8 cellular contexts compared by ENCODE assay signal in the genomic region with DNA sequence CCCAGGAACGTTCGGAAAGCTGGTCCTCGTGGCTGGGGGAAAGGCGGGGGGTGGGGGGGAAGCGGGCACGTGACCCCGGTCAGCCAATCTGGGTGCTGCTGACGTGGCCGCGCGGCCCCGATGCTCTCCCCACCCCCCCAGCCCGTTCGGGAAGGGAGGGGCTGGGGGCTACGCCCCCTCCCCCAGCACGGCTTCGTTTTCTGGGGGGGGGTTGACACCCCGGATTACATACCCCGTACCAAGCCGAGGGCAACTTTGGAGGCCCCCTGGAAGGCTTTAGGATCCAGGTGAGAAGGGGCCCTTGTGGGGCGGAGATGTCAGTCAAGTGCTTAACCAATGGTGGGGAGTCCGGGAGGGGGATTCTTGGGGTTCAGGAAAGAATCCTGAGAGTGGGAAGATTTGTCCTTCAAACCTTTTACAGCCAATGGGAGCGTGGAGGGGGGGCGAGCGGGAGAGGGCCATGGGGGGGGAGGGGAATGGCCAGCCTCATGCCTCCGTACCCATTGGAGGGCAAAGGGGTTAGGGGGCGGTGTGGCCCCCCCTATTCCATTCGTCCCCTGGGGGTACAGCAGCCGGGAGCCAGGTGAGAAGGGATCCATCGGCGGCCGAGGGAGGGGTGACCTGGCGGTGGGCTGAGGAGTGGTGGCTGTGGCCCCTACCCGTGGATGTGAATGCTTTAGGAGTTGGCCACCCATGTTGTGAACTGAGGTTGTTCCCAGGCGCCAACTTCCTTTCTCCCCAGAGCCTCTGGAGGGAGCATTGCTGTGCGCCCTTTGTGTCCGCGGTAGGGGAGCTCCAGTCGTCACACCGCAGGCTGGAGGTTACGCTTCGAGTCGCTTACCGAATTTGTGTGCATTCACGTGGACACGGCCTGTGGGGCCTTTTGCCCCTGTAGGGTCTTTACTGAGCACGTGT. TPM values are rescaled to one million over a fixed set of nuclear protein-coding genes. Genes with fewer than 3 reads are reported as not detected.
DNase-seq lines count a peak whose midpoint lies in the region; TF ChIP-seq lines count a peak whose summit lies in the region.

No MANE protein-coding gene starts in this region.

- 0 out of 2 replicates have a peak, but pooled peaks have one; percentile 14 for TF ChIP-seq CTCF in AG04450 (IDR thresholded peaks at IDR 0.05; ENCODE audit: low read depth, low read length)
- TF ChIP-seq CTCF in neutrophil (IDR thresholded peaks at IDR 0.05): no peak
- TF ChIP-seq CTCF in tibial nerve (IDR thresholded peaks at IDR 0.05): no peak

- WGBS in tibial nerve, 2 donors: 0% methylated on average over 35 to 46 of the region's 47 CpGs

- POLR2A ChIA-PET in AG04450 (lab: Yijun Ruan, JAX): interaction anchor here (0.6 to 8.3 kb wide), 7 partner anchors 13 to 773 kb away, joined by 3 to 199 read pairs (median 4); a partner anchor contains a TSS

- no peaks in the 10 kb centered on the region for H3K27me3 Mint-ChIP-seq in activated naive CD4-positive, alpha-beta T cell treated with anti-CD3 and anti-CD28 coated beads, Interleukin-2, amount 50 U/mL, for 24 hours

- CTCF ChIA-PET in AG04450 (lab: Charles Lee): interaction anchor here (0.6 to 4.2 kb wide), 9 partner anchors 15 to 131 kb away, joined by 3 to 56 read pairs (median 11); a partner anchor contains a TSS

- H3K36me3 ChIP-seq in neutrophil: peaks cover 6% of the 10 kb centered on the region
- peaks cover 0 to 9% (median 0%) of the 10 kb centered on the region in 3 donors for H3K36me3 ChIP-seq in tibial nerve

- peak; percentile 59 for DNase-seq in AG04450 (ENCODE audit: low read depth, low spot score)
- peak; percentile 89 for DNase-seq in KG1 (lab: John Stamatoyannopoulos, UW)
- DNase-seq in SK-MEL-5 (ENCODE audit: low read depth, low spot score): peak; percentile 56
- peak; percentile 81 for DNase-seq in globus pallidus (ENCODE audit: low spot score)
- peak; percentile 55 to 77 for DNase-seq in tibial nerve (ENCODE audit: low spot score in 2 of 2)

- no peaks in the 10 kb centered on the region for H3K27me3 ChIP-seq in AG04450 (ENCODE audit: control insufficient read depth, insufficient read depth, low read length)
- H3K27me3 ChIP-seq in neutrophil: no peaks in the 10 kb centered on the region
- H3K27me3 ChIP-seq in tibial nerve: no peaks in the 10 kb centered on the region

- H3K9me3 Mint-ChIP-seq in activated naive CD4-positive, alpha-beta T cell treated with anti-CD3 and anti-CD28 coated beads, Interleukin-2, amount 50 U/mL, for 24 hours: no peaks in the 10 kb centered on the region

- peaks cover 30 to 41% of the 10 kb centered on the region in 2 experiments for H3K4me1 ChIP-seq in neutrophil (ENCODE audit: control insufficient read depth in 1 of 2, insufficient read depth in 1 of 2, low read depth in 1 of 2, low read length in 1 of 2)
- peaks cover 0 to 28% (median 20%) of the 10 kb centered on the region in 4 donors for H3K4me1 ChIP-seq in tibial nerve

- peak; percentile 6 to 48 for TF ChIP-seq EP300 in tibial nerve (IDR thresholded peaks at IDR 0.05)

- TF ChIP-seq POLR2A in GM18526 (IDR thresholded peaks at IDR 0.05; ENCODE audit: extremely low read depth, insufficient read length): peak; percentile 62
- TF ChIP-seq POLR2A in tibial nerve (IDR thresholded peaks at IDR 0.05): peak; percentile 33 to 49

- H3K9me3 ChIP-seq in AG04450 (ENCODE audit: control insufficient read depth, insufficient read depth, low read length) (peaks cover 5% of the 10 kb centered on the region; the same call in 1 of the 2 replicates), neutrophil (no peaks in the 10 kb centered on the region), tibial nerve (no peaks in the 10 kb centered on the region)

- H3K4me3 ChIP-seq in AG04450 (ENCODE audit: low read depth, low read length) (peak overlapping the region; percentile 85), neutrophil (ENCODE audit: low read depth in 1 of 2, low read length in 1 of 2) (peak overlapping the region; percentile 96 to 97), tibial nerve (peak overlapping the region; percentile 61 to 93 (median 72))

- peak overlapping the region; percentile 100 for H3K27ac ChIP-seq in AG04450 (ENCODE audit: low read depth, low read length)
- peak overlapping the region; percentile 100 for H3K27ac ChIP-seq in neutrophil
- H3K27ac ChIP-seq in tibial nerve: peak overlapping the region; percentile 99 to 100 (median 100)

- peaks cover 31% of the 10 kb centered on the region for H3K4me1 Mint-ChIP-seq in activated naive CD4-positive, alpha-beta T cell treated with anti-CD3 and anti-CD28 coated beads, Interleukin-2, amount 50 U/mL, for 24 hours

- H3K36me3 Mint-ChIP-seq in activated naive CD4-positive, alpha-beta T cell treated with anti-CD3 and anti-CD28 coated beads, Interleukin-2, amount 50 U/mL, for 24 hours: peaks cover 24% of the 10 kb centered on the region

- H3K27ac Mint-ChIP-seq in activated naive CD4-positive, alpha-beta T cell treated with anti-CD3 and anti-CD28 coated beads, Interleukin-2, amount 50 U/mL, for 24 hours: peak overlapping the region; percentile 100

- peak overlapping the region; percentile 96 for H3K4me3 Mint-ChIP-seq in activated naive CD4-positive, alpha-beta T cell treated with anti-CD3 and anti-CD28 coated beads, Interleukin-2, amount 50 U/mL, for 24 hours

- in situ Hi-C loops in SK-MEL-5 (cut with HindIII; ENCODE audit: low pct_unique_long_range_greater_than_20kb, low sequenced_read_pairs): no loop called here

RNA-seq across cellular contexts. Expression of a gene that starts 0.6 kb away (rescaled TPM):
- 110 and 138 TPM in 2 replicates for polyA plus RNA-seq in AG04450 (2011; rRNA removed)
- polyA minus RNA-seq in AG04450 (2011; rRNA and poly(A)+ RNA removed): 102 and 104 TPM in 2 replicates
- 96.2 and 107 TPM in 2 replicates for total RNA-seq in SK-MEL-5 (2014; rRNA removed; shearing (Covaris generic))
- 137 and 185 TPM in 2 replicates for polyA plus RNA-seq in SK-MEL-5 (2015; cell fraction: cytosol; rRNA removed)
- polyA plus RNA-seq in SK-MEL-5 (2015; cell fraction: nucleus; rRNA removed): 311 and 340 TPM in 2 replicates
- 100 to 1,000 TPM; 130 to 150 (median 136) TPM for total RNA-seq in tibial nerve

RNA-seq across cellular contexts. Expression of a gene that starts 16.1 kb away (rescaled TPM):
- 7.1 and 8.2 TPM in 2 replicates for polyA plus RNA-seq in AG04450 (2011; rRNA removed)
- 4.5 TPM in 2 replicates for polyA minus RNA-seq in AG04450 (2011; rRNA and poly(A)+ RNA removed)
- total RNA-seq in SK-MEL-5 (2014; rRNA removed; shearing (Covaris generic)): 34.0 and 35.3 TPM in 2 replicates
- 45.1 and 49.9 TPM in 2 replicates for polyA plus RNA-seq in SK-MEL-5 (2015; cell fraction: cytosol; rRNA removed)
- 12.0 and 29.2 TPM in 2 replicates for polyA plus RNA-seq in SK-MEL-5 (2015; cell fraction: nucleus; rRNA removed)
- total RNA-seq in tibial nerve: 10 to 100 TPM; 28.8 to 85.2 (median 34.9) TPM

RNA-seq across cellular contexts. Expression of a gene that starts 28.2 kb away (rescaled TPM):
- 0.07 and 0.12 TPM in 2 replicates for polyA plus RNA-seq in AG04450 (2011; rRNA removed)
- polyA minus RNA-seq in AG04450 (2011; rRNA and poly(A)+ RNA removed): not detected in 2 replicates
- 1.9 and 2.6 TPM in 2 replicates for total RNA-seq in SK-MEL-5 (2014; rRNA removed; shearing (Covaris generic))
- polyA plus RNA-seq in SK-MEL-5 (2015; cell fraction: cytosol; rRNA removed): 5.0 and 8.1 TPM in 2 replicates
- polyA plus RNA-seq in SK-MEL-5 (2015; cell fraction: nucleus; rRNA removed): 0.75 and 4.3 TPM in 2 replicates
- 10 to 100 TPM; 15.7 to 85.0 (median 25.5) TPM for total RNA-seq in tibial nerve

RNA-seq across cellular contexts. Expression of a gene that starts 40.4 kb away (rescaled TPM):
- 0.02 TPM in 1 of 2 replicates, not detected in the other for polyA plus RNA-seq in AG04450 (2011; rRNA removed)
- polyA minus RNA-seq in AG04450 (2011; rRNA and poly(A)+ RNA removed): not detected in 2 replicates
- total RNA-seq in SK-MEL-5 (2014; rRNA removed; shearing (Covaris generic)): 0.13 and 0.16 TPM in 2 replicates
- polyA plus RNA-seq in SK-MEL-5 (2015; cell fraction: cytosol; rRNA removed): 0.83 and 0.98 TPM in 2 replicates
- polyA plus RNA-seq in SK-MEL-5 (2015; cell fraction: nucleus; rRNA removed): 0.62 and 0.68 TPM in 2 replicates
- 10 to 100 TPM in 1 of 4 donors, 1 to 10 TPM in 3; 3.0 to 17.7 (median 8.4) TPM for total RNA-seq in tibial nerve

Comparison
In these comparisons a context has a peak if more than half of its experiments do, and no peak if none do; other contexts are left out.
1. Peak in every context shown above with its lines: DNase-seq, H3K4me3 ChIP-seq and H3K27ac ChIP-seq.